ENCODE assay signal across 9 cellular contexts in genomic region chr1:225468270-225469020, GRCh38. TPM values are rescaled to one million over a fixed set of nuclear protein-coding genes. Genes with fewer than 3 reads are reported as not detected.
A peak's percentile ranks its signal among the peaks of the same experiment; 100 is the strongest.
DNase-seq lines count a peak whose midpoint lies in the region; ATAC-seq, FAIRE-seq and TF ChIP-seq lines count a peak whose summit lies in the region.
"Had no signal": no experiment of that assay in that cellular context is flagged by ENCODE, and none has a peak within 500 bp of the region (broad histone marks: within the 10 kb centered on the region; RNA-seq: fewer than 3 reads in every experiment).

No MANE protein-coding gene starts in this region.

- H3K9ac ChIP-seq in kidney (ENCODE audit: low read length in 2 of 2): no peak overlapping the region

- intact Hi-C loops in kidney (cut with DNase I): no loop called here

- H3K4me3 ChIP-seq in kidney (ENCODE audit: low read length in 2 of 2): no peak overlapping the region
- H3K4me3 ChIP-seq in thoracic aorta: peak overlapping the region; percentile 62
- no peak overlapping the region for H3K4me3 ChIP-seq in MG63

- H3K9me3 ChIP-seq in kidney (ENCODE audit: control insufficient read depth in 1 of 2, low read length in 2 of 2) (no peaks in the 10 kb centered on the region), thoracic aorta (no peaks in the 10 kb centered on the region), MG63 (no peaks in the 10 kb centered on the region)

- TF ChIP-seq CTCF in kidney (IDR thresholded peaks at IDR 0.05; ENCODE audit: borderline replicate concordance, extremely low read depth, insufficient read depth) (no peak), thoracic aorta (IDR thresholded peaks at IDR 0.05) (no peak)

- peak overlapping the region; percentile 97 for H3K27ac Mint-ChIP-seq in activated CD8-positive, alpha-beta T cell treated with anti-CD3 and anti-CD28 coated beads, Interleukin-2, amount 10 ng/mL, durations not matched to agents 7 days and 5 days

- peak overlapping the region; percentile 91 for H3K4me3 Mint-ChIP-seq in activated CD8-positive, alpha-beta T cell treated with anti-CD3 and anti-CD28 coated beads, Interleukin-2, amount 10 ng/mL, durations not matched to agents 7 days and 5 days

- CTCF ChIA-PET in activated CD8-positive, alpha-beta T cell treated with anti-CD3 and anti-CD28 coated beads, Interleukin-2, amount 10 ng/mL, durations not matched to agents 7 days and 5 days (lab: Charles Lee): interaction anchor here (0.7 to 4.0 kb wide), 16 partner anchors 9 to 594 kb away, joined by 3 to 27 read pairs (median 6); partner anchors contain the start of genes H3-3A, LBR and SRP9

- H3K4me1 ChIP-seq in kidney (ENCODE audit: control insufficient read depth in 1 of 2, insufficient read depth in 1 of 2, low read depth in 1 of 2, low read length in 2 of 2) (peaks cover 0 to 2% of the 10 kb centered on the region in 2 donors), thoracic aorta (ENCODE audit: control insufficient read depth in 1 of 2, low read depth in 2 of 2) (no peaks in the 10 kb centered on the region)

- H3K36me3 Mint-ChIP-seq in activated CD8-positive, alpha-beta T cell treated with anti-CD3 and anti-CD28 coated beads, Interleukin-2, amount 10 ng/mL, durations not matched to agents 7 days and 5 days (ENCODE audit: low read depth): peaks cover 4% of the 10 kb centered on the region

- no peak for FAIRE-seq in kidney (lab: Jason Lieb, UNC)

- H3K27me3 ChIP-seq in thoracic aorta (replicated peaks; ENCODE audit: insufficient read depth) (no peaks in the 10 kb centered on the region), MG63 (no peaks in the 10 kb centered on the region)

- H3K9me3 Mint-ChIP-seq in activated CD8-positive, alpha-beta T cell treated with anti-CD3 and anti-CD28 coated beads, Interleukin-2, amount 10 ng/mL, durations not matched to agents 7 days and 5 days (ENCODE audit: insufficient read depth): no peaks in the 10 kb centered on the region

- DNase-seq in activated effector memory CD4-positive, alpha-beta T cell treated with anti-CD3 and anti-CD28 coated beads, Interleukin-2, amount 50 U/mL, for 16 hours: peak; percentile 73
- no peak for DNase-seq in activated effector memory CD4-positive, alpha-beta T cell treated with Interleukin-2 at 50 U/mL for 16 hours
- DNase-seq in activated CD8-positive, alpha-beta T cell treated with anti-CD3 and anti-CD28 coated beads, Interleukin-2, amount 10 ng/mL, durations not matched to agents 7 days and 5 days: no peak
- DNase-seq in kidney: peak; percentile 31
- DNase-seq in thoracic aorta (ENCODE audit: low spot score): no peak
- DNase-seq in MG63: no peak
- no peak for DNase-seq in 8988T
- no peak for DNase-seq in NCI-H446 treated with DMSO at 0.1 percent for 48 hours (lab: John Stamatoyannopoulos, UW)
- DNase-seq: NCI-H2029 treated with DMSO at 0.1 percent for 48 hours had no signal

- POLR2A ChIA-PET in activated CD8-positive, alpha-beta T cell treated with anti-CD3 and anti-CD28 coated beads, Interleukin-2, amount 10 ng/mL, durations not matched to agents 7 days and 5 days (lab: Charles Lee): interaction anchor here (0.6 to 4.4 kb wide), 23 partner anchors 9 to 716 kb away, joined by 3 to 135 read pairs (median 5); partner anchors contain the start of genes H3-3A, LBR, LEFTY2 and PYCR2

- peaks cover 56% of the 10 kb centered on the region for H3K4me1 Mint-ChIP-seq in activated CD8-positive, alpha-beta T cell treated with anti-CD3 and anti-CD28 coated beads, Interleukin-2, amount 10 ng/mL, durations not matched to agents 7 days and 5 days (ENCODE audit: low read depth)

- H3K36me3 ChIP-seq in kidney (ENCODE audit: control insufficient read depth in 1 of 2, insufficient read depth in 2 of 2, low read length in 2 of 2) (no peaks in the 10 kb centered on the region), thoracic aorta (no peaks in the 10 kb centered on the region), MG63 (no peaks in the 10 kb centered on the region)

- peak; percentile 11 for ATAC-seq in activated CD8-positive, alpha-beta T cell treated with anti-CD3 and anti-CD28 coated beads, Interleukin-2, amount 10 ng/mL, durations not matched to agents 7 days and 5 days
- ATAC-seq in thoracic aorta (ENCODE audit: insufficient number of reproducible peaks, low FRiP score, low read depth): no peak

- no peaks in the 10 kb centered on the region for H3K27me3 Mint-ChIP-seq in activated CD8-positive, alpha-beta T cell treated with anti-CD3 and anti-CD28 coated beads, Interleukin-2, amount 10 ng/mL, durations not matched to agents 7 days and 5 days (ENCODE audit: low read depth)

- H3K27ac ChIP-seq in kidney (ENCODE audit: low read depth in 2 of 2, low read length in 2 of 2) (no peak overlapping the region), thoracic aorta (no peak overlapping the region)

RNA-seq across cellular contexts. Expression of gene LBR, which starts 40.6 kb away (rescaled TPM):
- 100 to 1,000 TPM; 226 to 234 TPM for total RNA-seq in activated CD8-positive, alpha-beta T cell treated with anti-CD3 and anti-CD28 coated beads, Interleukin-2, amount 10 ng/mL, durations not matched to agents 7 days and 5 days
- total RNA-seq in kidney (80.2 TPM), thoracic aorta (10 to 100 TPM; 39.1 to 51.7 TPM)
- polyA plus RNA-seq in kidney (ENCODE audit: insufficient read depth, low read depth, low replicate concordance): 13.1 TPM
- 21.9 and 42.3 TPM in 2 replicates for total RNA-seq in MG63 (2014; rRNA removed; shearing (Covaris generic); ENCODE audit: low replicate concordance)

Comparison
In these comparisons a context has a peak if more than half of its experiments do, and no peak if none do; other contexts are left out.
1. DNase-seq: peak in activated effector memory CD4-positive, alpha-beta T cell treated with anti-CD3 and anti-CD28 coated beads, Interleukin-2, amount 50 U/mL, for 16 hours (single experiment) and kidney (single experiment); none in activated effector memory CD4-positive, alpha-beta T cell treated with Interleukin-2 at 50 U/mL for 16 hours (single experiment), activated CD8-positive, alpha-beta T cell treated with anti-CD3 and anti-CD28 coated beads, Interleukin-2, amount 10 ng/mL, durations not matched to agents 7 days and 5 days (single experiment), thoracic aorta (single experiment), MG63 (single experiment), 8988T (single experiment) and NCI-H446 treated with DMSO at 0.1 percent for 48 hours (single experiment).